Comparison of ENCODE assay signal across 31 cellular contexts in genomic region chr1:200901350-200901749, GRCh38. TPM values are rescaled to one million over a fixed set of nuclear protein-coding genes. Genes with fewer than 3 reads are reported as not detected.
A peak's percentile ranks its signal among the peaks of the same experiment; 100 is the strongest.
DNase-seq lines count a peak whose midpoint lies in the region; ATAC-seq, FAIRE-seq and TF ChIP-seq lines count a peak whose summit lies in the region.
"Had no signal": no experiment of that assay in that cellular context is flagged by ENCODE, and none has a peak within 500 bp of the region (broad histone marks: within the 10 kb centered on the region; RNA-seq: fewer than 3 reads in every experiment).

No MANE protein-coding gene starts in this region.

- BruUV-seq in Caco-2 (replicated peaks; lab: Mats Ljungman, UMichigan): no TSS peak

- intact Hi-C loops in Caco-2 (cut with micrococcal nuclease; ENCODE audit: unreplicated experiment): no loop called here
- intact Hi-C loops in activated CD4-positive, alpha-beta T cell treated with anti-CD3 and anti-CD28 coated beads for 36 hours (cut with DNase I, micrococcal nuclease): no loop called here

- no peak for ATAC-seq in stimulated activated memory B cell treated with anti-CD40 and anti-IgM and Interleukin-4, amounts not matched to agents 10 μg/mL and 1 μg/mL and 100 μg/mL, for 72 hours
- ATAC-seq in activated CD4-positive, alpha-beta T cell treated with anti-CD3 and anti-CD28 coated beads for 36 hours: no peak
- ATAC-seq: HCT116, Panc1 had no signal

- TF ChIP-seq CTCF in Caco-2 (IDR thresholded peaks at IDR 0.05; ENCODE audit: insufficient read depth in 1 of 2, low read depth in 1 of 2, low read length in 1 of 2, severe bottlenecking in 1 of 2, unreplicated experiment in 1 of 2): no peak
- no peak for TF ChIP-seq CTCF in GM13977 (IDR thresholded peaks at IDR 0.05; ENCODE audit: extremely low read depth, insufficient read depth, missing control alignments)

- WGBS in small intestine, 3 donors: 84 to 92% (median 89%) methylated on average over 5 of the region's 5 CpGs

- peaks cover 18% of the 10 kb centered on the region for H3K36me3 ChIP-seq in Caco-2 (ENCODE audit: control insufficient read depth, insufficient read depth, low read length)
- peaks cover 39 to 49% of the 10 kb centered on the region in 2 donors for H3K36me3 ChIP-seq in duodenal mucosa (ENCODE audit: control insufficient read depth in 1 of 2, insufficient read depth in 2 of 2, low read length in 2 of 2)
- peaks cover 3 to 33% of the 10 kb centered on the region in 2 donors for H3K36me3 ChIP-seq in small intestine (ENCODE audit: control insufficient read depth in 2 of 2, insufficient read depth in 2 of 2, low read length in 2 of 2)

- peaks cover 97% of the 10 kb centered on the region for H3K36me3 Mint-ChIP-seq in Caco-2 (ENCODE audit: insufficient read depth, unreplicated experiment)
- H3K36me3 Mint-ChIP-seq in stimulated activated memory B cell treated with anti-CD40 and anti-IgM and Interleukin-4, amounts not matched to agents 10 μg/mL and 1 μg/mL and 100 μg/mL, for 72 hours: no peaks in the 10 kb centered on the region
- no peaks in the 10 kb centered on the region for H3K36me3 Mint-ChIP-seq in activated CD4-positive, alpha-beta T cell treated with anti-CD3 and anti-CD28 coated beads for 36 hours (ENCODE audit: low read depth)
- H3K36me3 Mint-ChIP-seq: CD4-positive, alpha-beta memory T cell had no signal

- DNase-seq in Caco-2: no peak
- peak; percentile 15 for DNase-seq in GM13977 (ENCODE audit: low spot score)
- DNase-seq in small intestine: no peak
- DNase-seq in activated CD4-positive, alpha-beta T cell treated with anti-CD3 and anti-CD28 coated beads for 36 hours: no peak
- DNase-seq in activated CD4-positive, alpha-beta T cell treated with anti-CD3 and anti-CD28 coated beads, Interleukin-2, amount 50 U/mL, for 48 hours: no peak
- DNase-seq: C1 segment of cervical spinal cord; CD4-positive, alpha-beta memory T cell; COR-L47; DMS 273 treated with DMSO at 0.1 percent for 48 hours; DMS79; EL; GDM1; NCI-H1092; NCI-H1417 treated with DMSO at 0.1 percent for 48 hours; NCI-H1694 treated with DMSO at 0.1 percent for 48 hours; NCI-H2081; NCI-H2227 treated with DMSO at 0.1 percent for 48 hours; SIG-M5 had no signal

- H3K27me3 ChIP-seq in Caco-2 (replicated peaks; ENCODE audit: control insufficient read depth, insufficient read depth, low read length): no peaks in the 10 kb centered on the region
- no peaks in the 10 kb centered on the region for H3K27me3 ChIP-seq in duodenal mucosa (ENCODE audit: control insufficient read depth in 1 of 2, insufficient read depth in 2 of 2, low read length in 2 of 2)
- H3K27me3 ChIP-seq in small intestine (ENCODE audit: control insufficient read depth in 2 of 2, insufficient read depth in 2 of 2, low read length in 2 of 2): no peaks in the 10 kb centered on the region

- H3K4me3 ChIP-seq in Caco-2 (ENCODE audit: low read depth, low read length) (no peak overlapping the region), duodenal mucosa (ENCODE audit: low read depth in 1 of 2, low read length in 2 of 2) (no peak overlapping the region), small intestine (ENCODE audit: low read depth in 1 of 2, low read length in 2 of 2) (no peak overlapping the region)

- no peaks in the 10 kb centered on the region for H3K27me3 Mint-ChIP-seq in Caco-2 (ENCODE audit: insufficient read depth, unreplicated experiment)
- peaks cover 14% of the 10 kb centered on the region for H3K27me3 Mint-ChIP-seq in stimulated activated memory B cell treated with anti-CD40 and anti-IgM and Interleukin-4, amounts not matched to agents 10 μg/mL and 1 μg/mL and 100 μg/mL, for 72 hours
- H3K27me3 Mint-ChIP-seq in activated CD4-positive, alpha-beta T cell treated with anti-CD3 and anti-CD28 coated beads for 36 hours: peaks cover 22% of the 10 kb centered on the region
- H3K27me3 Mint-ChIP-seq: IgD-negative memory B cell had no signal

- in situ Hi-C loops in GM13977 (cut with MboI; ENCODE audit: low pct_unique_long_range_greater_than_20kb, low sequenced_read_pairs, unreplicated experiment): no loop called here

- H3K9me3 Mint-ChIP-seq in Caco-2 (ENCODE audit: unreplicated experiment): no peaks in the 10 kb centered on the region
- no peaks in the 10 kb centered on the region for H3K9me3 Mint-ChIP-seq in stimulated activated memory B cell treated with anti-CD40 and anti-IgM and Interleukin-4, amounts not matched to agents 10 μg/mL and 1 μg/mL and 100 μg/mL, for 72 hours
- no peaks in the 10 kb centered on the region for H3K9me3 Mint-ChIP-seq in activated CD4-positive, alpha-beta T cell treated with anti-CD3 and anti-CD28 coated beads for 36 hours (ENCODE audit: low read depth)
- H3K9me3 Mint-ChIP-seq: CD4-positive, alpha-beta memory T cell had no signal

- POLR2A ChIA-PET in Caco-2 (lab: Charles Lee): no interaction called here
- POLR2A ChIA-PET in activated CD4-positive, alpha-beta T cell treated with anti-CD3 and anti-CD28 coated beads for 36 hours (lab: Charles Lee): no interaction called here

- H3K9me3 ChIP-seq in Caco-2 (no peaks in the 10 kb centered on the region), duodenal mucosa (ENCODE audit: control insufficient read depth in 1 of 2, low read length in 2 of 2) (no peaks in the 10 kb centered on the region), small intestine (ENCODE audit: control insufficient read depth, low read depth) (no peaks in the 10 kb centered on the region)

- H3K27ac ChIP-seq in duodenal mucosa (ENCODE audit: low read depth, low read length) (no peak overlapping the region), small intestine (ENCODE audit: low read depth in 1 of 2, low read length in 1 of 2) (peak overlapping the region; percentile 5 to 69)
- H3K27ac ChIP-seq: HL-60, KMS-11, SK-N-MC had no signal

- peak overlapping the region; percentile 10 to 30 for H3K9ac ChIP-seq in duodenal mucosa (ENCODE audit: low read depth in 1 of 2, low read length in 2 of 2)
- H3K9ac ChIP-seq: KMS-11 had no signal

- peak overlapping the region; percentile 79 for H3K27ac Mint-ChIP-seq in Caco-2 (ENCODE audit: unreplicated experiment)
- H3K27ac Mint-ChIP-seq in stimulated activated memory B cell treated with anti-CD40 and anti-IgM and Interleukin-4, amounts not matched to agents 10 μg/mL and 1 μg/mL and 100 μg/mL, for 72 hours: no peak overlapping the region
- H3K27ac Mint-ChIP-seq in activated CD4-positive, alpha-beta T cell treated with anti-CD3 and anti-CD28 coated beads for 36 hours: no peak overlapping the region

- peak overlapping the region; percentile 22 for H3K4me3 Mint-ChIP-seq in Caco-2 (ENCODE audit: unreplicated experiment)
- no peak overlapping the region for H3K4me3 Mint-ChIP-seq in stimulated activated memory B cell treated with anti-CD40 and anti-IgM and Interleukin-4, amounts not matched to agents 10 μg/mL and 1 μg/mL and 100 μg/mL, for 72 hours
- H3K4me3 Mint-ChIP-seq in activated CD4-positive, alpha-beta T cell treated with anti-CD3 and anti-CD28 coated beads for 36 hours: no peak overlapping the region
- H3K4me3 Mint-ChIP-seq: CD4-positive, alpha-beta memory T cell; IgD-negative memory B cell had no signal

- peaks cover 32% of the 10 kb centered on the region for H3K4me1 Mint-ChIP-seq in Caco-2 (ENCODE audit: low read depth, unreplicated experiment)
- H3K4me1 Mint-ChIP-seq in stimulated activated memory B cell treated with anti-CD40 and anti-IgM and Interleukin-4, amounts not matched to agents 10 μg/mL and 1 μg/mL and 100 μg/mL, for 72 hours: peaks cover 18% of the 10 kb centered on the region
- H3K4me1 Mint-ChIP-seq in activated CD4-positive, alpha-beta T cell treated with anti-CD3 and anti-CD28 coated beads for 36 hours: peaks cover 8% of the 10 kb centered on the region

- H3K4me1 ChIP-seq in Caco-2: peaks cover 34% of the 10 kb centered on the region
- peaks cover 63 to 84% of the 10 kb centered on the region in 2 donors for H3K4me1 ChIP-seq in duodenal mucosa (ENCODE audit: control insufficient read depth in 1 of 2, insufficient read depth in 2 of 2, low read length in 2 of 2)
- H3K4me1 ChIP-seq in small intestine (ENCODE audit: control insufficient read depth in 2 of 2, insufficient read depth in 1 of 2, low read depth in 1 of 2, low read length in 1 of 2): peaks cover 4 to 15% of the 10 kb centered on the region in 2 donors

- FAIRE-seq in small intestine (lab: Jason Lieb, UNC): no peak
- FAIRE-seq: GM12891, GM19239 had no signal

- CTCF ChIA-PET in Caco-2 (lab: Charles Lee): no interaction called here
- CTCF ChIA-PET in activated CD4-positive, alpha-beta T cell treated with anti-CD3 and anti-CD28 coated beads for 36 hours (lab: Charles Lee): interaction anchor here (0.8 to 1.0 kb wide), 2 partner anchors 12 to 18 kb away, joined by 3 read pairs; no protein-coding TSS in a partner anchor

RNA-seq across cellular contexts. Expression of gene INAVA, which starts 6.7 kb away (rescaled TPM):
- total RNA-seq in Caco-2 (2022): 112 and 123 TPM in 2 replicates
- polyA plus RNA-seq in small intestine: 100 to 1,000 TPM in 2 of 3 donors, 10 to 100 TPM in 1; 58.7 to 192 (median 165) TPM
- total RNA-seq in activated CD4-positive, alpha-beta T cell treated with anti-CD3 and anti-CD28 coated beads for 36 hours: not detected
- total RNA-seq: OCI-LY7 had no signal
- polyA plus RNA-seq: IgD-negative memory B cell had no signal

RNA-seq across cellular contexts. Expression of gene GPR25, which starts 28.6 kb away (rescaled TPM):
- not detected in 2 replicates for total RNA-seq in Caco-2 (2022)
- polyA plus RNA-seq in small intestine: under 1 TPM in 1 of 3 donors, not detected in 2; 0.07 TPM
- not detected for total RNA-seq in activated CD4-positive, alpha-beta T cell treated with anti-CD3 and anti-CD28 coated beads for 36 hours
- total RNA-seq: A673, H4, OCI-LY7 had no signal

Comparison
In these comparisons a context has a peak if more than half of its experiments do, and no peak if none do; other contexts are left out.
1. RNA of gene INAVA, which starts 6.7 kb away (total RNA-seq): 112 to 123 TPM in Caco-2; not detected in activated CD4-positive, alpha-beta T cell treated with anti-CD3 and anti-CD28 coated beads for 36 hours; every median in the first group is over 100 times any median in the second.